Comparison of ENCODE assay signal across 12 cellular contexts in genomic region chr14:100652739-100653138, GRCh38.
"Had no signal": no experiment of that assay in that cellular context is flagged by ENCODE, and none has a peak within 500 bp of the region (broad histone marks: within the 10 kb centered on the region; RNA-seq: fewer than 3 reads in every experiment).

No MANE protein-coding gene starts in this region.

- H3K4me1 ChIP-seq: heart right ventricle had no signal

- H3K4me3 ChIP-seq: heart right ventricle, mucosa of descending colon, ovary, right lobe of liver, smooth muscle cell, stomach had no signal

- H3K9me3 ChIP-seq: heart right ventricle, mucosa of descending colon, ovary, right lobe of liver, stomach had no signal

- H3K4me2 ChIP-seq: smooth muscle cell had no signal

- H3K36me3 ChIP-seq: brain microvascular endothelial cell, heart right ventricle, ovary, right lobe of liver, stomach had no signal

- DNase-seq: activated naive CD4-positive, alpha-beta T cell; amygdala; brain microvascular endothelial cell; central memory CD4-positive, alpha-beta T cell; heart right ventricle; mesenchymal stem cell; right lobe of liver; stomach had no signal

- H3K27ac ChIP-seq: brain microvascular endothelial cell, epithelial cell of prostate, heart right ventricle, ovary, right lobe of liver, stomach had no signal

- H3K27me3 ChIP-seq: ovary, right lobe of liver had no signal
